ENCODE assay signal across 1 cellular context in the genomic region with DNA sequence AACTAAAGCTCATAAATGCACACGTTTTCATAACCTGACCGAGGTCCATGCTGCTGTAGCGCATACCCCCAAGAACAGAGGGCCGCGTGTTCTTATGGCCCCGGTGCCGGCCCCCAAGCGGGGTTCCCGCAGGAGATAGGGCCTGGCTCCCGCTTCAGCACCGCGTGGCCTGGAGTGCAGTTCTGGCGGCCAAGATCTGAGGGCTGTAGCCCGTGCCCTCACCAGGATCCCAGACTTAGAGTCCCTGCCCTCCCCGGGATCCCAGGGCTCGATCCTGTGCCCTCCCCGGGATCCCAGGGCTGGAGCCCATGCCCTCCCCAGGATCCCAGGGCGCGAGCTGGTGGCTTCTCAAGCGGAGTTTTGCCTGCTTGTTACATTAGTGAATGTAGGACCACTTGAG.
TF ChIP-seq lines count a peak whose summit lies in the region.

No MANE protein-coding gene starts in this region.

TF ChIP-seq in GM12878, 131 proteins besides CTCF, POLR2A, EP300 and RAD21:
- no peak for TF ChIP-seq MYB (IDR thresholded peaks at IDR 0.05; ENCODE audit: borderline replicate concordance, low read depth, low read length)
- no peak for TF ChIP-seq ZSCAN29 (IDR thresholded peaks at IDR 0.05)
- no peak for TF ChIP-seq JUND (IDR thresholded peaks at IDR 0.05; ENCODE audit: low read depth, low read length)
- no peak for TF ChIP-seq CHD4 (IDR thresholded peaks at IDR 0.05)
- TF ChIP-seq SREBF1 (IDR thresholded peaks at IDR 0.05; ENCODE audit: low read length): no peak
- TF ChIP-seq NBN (IDR thresholded peaks at IDR 0.05): no peak
- TF ChIP-seq IKZF1 (conservative IDR thresholded peaks at IDR 0.05): no peak
- TF ChIP-seq SRF (IDR thresholded peaks at IDR 0.05; ENCODE audit: low read depth in 2 of 2, low read length in 2 of 2): no peak
- TF ChIP-seq CBX3 (IDR thresholded peaks at IDR 0.05; ENCODE audit: borderline replicate concordance, low read depth): no peak
- no peak for TF ChIP-seq WRNIP1 (IDR thresholded peaks at IDR 0.05; ENCODE audit: borderline replicate concordance, low read depth, low read length)
- TF ChIP-seq, protein P1, sequence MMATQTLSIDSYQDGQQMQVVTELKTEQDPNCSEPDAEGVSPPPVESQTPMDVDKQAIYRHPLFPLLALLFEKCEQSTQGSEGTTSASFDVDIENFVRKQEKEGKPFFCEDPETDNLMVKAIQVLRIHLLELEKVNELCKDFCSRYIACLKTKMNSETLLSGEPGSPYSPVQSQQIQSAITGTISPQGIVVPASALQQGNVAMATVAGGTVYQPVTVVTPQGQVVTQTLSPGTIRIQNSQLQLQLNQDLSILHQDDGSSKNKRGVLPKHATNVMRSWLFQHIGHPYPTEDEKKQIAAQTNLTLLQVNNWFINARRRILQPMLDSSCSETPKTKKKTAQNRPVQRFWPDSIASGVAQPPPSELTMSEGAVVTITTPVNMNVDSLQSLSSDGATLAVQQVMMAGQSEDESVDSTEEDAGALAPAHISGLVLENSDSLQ (IDR thresholded peaks at IDR 0.05): no peak
- no peak for TF ChIP-seq NR2F1 (conservative IDR thresholded peaks at IDR 0.05)
- TF ChIP-seq, protein P2, sequence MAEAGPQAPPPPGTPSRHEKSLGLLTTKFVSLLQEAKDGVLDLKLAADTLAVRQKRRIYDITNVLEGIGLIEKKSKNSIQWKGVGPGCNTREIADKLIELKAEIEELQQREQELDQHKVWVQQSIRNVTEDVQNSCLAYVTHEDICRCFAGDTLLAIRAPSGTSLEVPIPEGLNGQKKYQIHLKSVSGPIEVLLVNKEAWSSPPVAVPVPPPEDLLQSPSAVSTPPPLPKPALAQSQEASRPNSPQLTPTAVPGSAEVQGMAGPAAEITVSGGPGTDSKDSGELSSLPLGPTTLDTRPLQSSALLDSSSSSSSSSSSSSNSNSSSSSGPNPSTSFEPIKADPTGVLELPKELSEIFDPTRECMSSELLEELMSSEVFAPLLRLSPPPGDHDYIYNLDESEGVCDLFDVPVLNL (IDR thresholded peaks at IDR 0.05; ENCODE audit: low read depth, low read length): no peak
- TF ChIP-seq, protein P3, sequence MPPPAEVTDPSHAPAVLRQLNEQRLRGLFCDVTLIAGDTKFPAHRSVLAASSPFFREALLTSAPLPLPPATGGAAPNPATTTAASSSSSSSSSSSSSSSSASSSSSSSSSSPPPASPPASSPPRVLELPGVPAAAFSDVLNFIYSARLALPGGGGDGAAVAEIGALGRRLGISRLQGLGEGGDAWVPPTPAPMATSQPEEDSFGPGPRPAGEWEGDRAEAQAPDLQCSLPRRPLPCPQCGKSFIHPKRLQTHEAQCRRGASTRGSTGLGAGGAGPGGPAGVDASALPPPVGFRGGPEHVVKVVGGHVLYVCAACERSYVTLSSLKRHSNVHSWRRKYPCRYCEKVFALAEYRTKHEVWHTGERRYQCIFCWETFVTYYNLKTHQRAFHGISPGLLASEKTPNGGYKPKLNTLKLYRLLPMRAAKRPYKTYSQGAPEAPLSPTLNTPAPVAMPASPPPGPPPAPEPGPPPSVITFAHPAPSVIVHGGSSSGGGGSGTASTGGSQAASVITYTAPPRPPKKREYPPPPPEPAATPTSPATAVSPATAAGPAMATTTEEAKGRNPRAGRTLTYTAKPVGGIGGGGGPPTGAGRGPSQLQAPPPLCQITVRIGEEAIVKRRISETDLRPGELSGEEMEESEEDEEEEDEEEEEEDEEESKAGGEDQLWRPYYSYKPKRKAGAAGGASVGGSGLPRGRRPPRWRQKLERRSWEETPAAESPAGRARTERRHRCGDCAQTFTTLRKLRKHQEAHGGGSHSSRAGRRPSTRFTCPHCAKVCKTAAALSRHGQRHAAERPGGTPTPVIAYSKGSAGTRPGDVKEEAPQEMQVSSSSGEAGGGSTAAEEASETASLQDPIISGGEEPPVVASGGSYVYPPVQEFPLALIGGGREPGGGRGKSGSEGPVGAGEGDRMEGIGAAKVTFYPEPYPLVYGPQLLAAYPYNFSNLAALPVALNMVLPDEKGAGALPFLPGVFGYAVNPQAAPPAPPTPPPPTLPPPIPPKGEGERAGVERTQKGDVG (CRISPR knock-in tag; IDR thresholded peaks at IDR 0.05): no peak
- TF ChIP-seq, protein P4, sequence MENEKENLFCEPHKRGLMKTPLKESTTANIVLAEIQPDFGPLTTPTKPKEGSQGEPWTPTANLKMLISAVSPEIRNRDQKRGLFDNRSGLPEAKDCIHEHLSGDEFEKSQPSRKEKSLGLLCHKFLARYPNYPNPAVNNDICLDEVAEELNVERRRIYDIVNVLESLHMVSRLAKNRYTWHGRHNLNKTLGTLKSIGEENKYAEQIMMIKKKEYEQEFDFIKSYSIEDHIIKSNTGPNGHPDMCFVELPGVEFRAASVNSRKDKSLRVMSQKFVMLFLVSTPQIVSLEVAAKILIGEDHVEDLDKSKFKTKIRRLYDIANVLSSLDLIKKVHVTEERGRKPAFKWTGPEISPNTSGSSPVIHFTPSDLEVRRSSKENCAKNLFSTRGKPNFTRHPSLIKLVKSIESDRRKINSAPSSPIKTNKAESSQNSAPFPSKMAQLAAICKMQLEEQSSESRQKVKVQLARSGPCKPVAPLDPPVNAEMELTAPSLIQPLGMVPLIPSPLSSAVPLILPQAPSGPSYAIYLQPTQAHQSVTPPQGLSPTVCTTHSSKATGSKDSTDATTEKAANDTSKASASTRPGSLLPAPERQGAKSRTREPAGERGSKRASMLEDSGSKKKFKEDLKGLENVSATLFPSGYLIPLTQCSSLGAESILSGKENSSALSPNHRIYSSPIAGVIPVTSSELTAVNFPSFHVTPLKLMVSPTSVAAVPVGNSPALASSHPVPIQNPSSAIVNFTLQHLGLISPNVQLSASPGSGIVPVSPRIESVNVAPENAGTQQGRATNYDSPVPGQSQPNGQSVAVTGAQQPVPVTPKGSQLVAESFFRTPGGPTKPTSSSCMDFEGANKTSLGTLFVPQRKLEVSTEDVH (IDR thresholded peaks at IDR 0.05; ENCODE audit: low read depth, partially characterized antibody): no peak
- no peak for TF ChIP-seq ZNF24 (IDR thresholded peaks at IDR 0.05)
- TF ChIP-seq, protein P5, sequence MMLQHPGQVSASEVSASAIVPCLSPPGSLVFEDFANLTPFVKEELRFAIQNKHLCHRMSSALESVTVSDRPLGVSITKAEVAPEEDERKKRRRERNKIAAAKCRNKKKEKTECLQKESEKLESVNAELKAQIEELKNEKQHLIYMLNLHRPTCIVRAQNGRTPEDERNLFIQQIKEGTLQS (IDR thresholded peaks at IDR 0.05; ENCODE audit: borderline replicate concordance, extremely low read depth, low read depth, low read length): no peak
- no peak for TF ChIP-seq TAF1 (IDR thresholded peaks at IDR 0.05; ENCODE audit: borderline replicate concordance, low read depth, low read length)
- no peak for TF ChIP-seq STAT1 (conservative IDR thresholded peaks at IDR 0.05)
- no peak for TF ChIP-seq BMI1 (IDR thresholded peaks at IDR 0.05; ENCODE audit: borderline replicate concordance)
